8 cellular contexts compared by ENCODE assay signal in the genomic region with DNA sequence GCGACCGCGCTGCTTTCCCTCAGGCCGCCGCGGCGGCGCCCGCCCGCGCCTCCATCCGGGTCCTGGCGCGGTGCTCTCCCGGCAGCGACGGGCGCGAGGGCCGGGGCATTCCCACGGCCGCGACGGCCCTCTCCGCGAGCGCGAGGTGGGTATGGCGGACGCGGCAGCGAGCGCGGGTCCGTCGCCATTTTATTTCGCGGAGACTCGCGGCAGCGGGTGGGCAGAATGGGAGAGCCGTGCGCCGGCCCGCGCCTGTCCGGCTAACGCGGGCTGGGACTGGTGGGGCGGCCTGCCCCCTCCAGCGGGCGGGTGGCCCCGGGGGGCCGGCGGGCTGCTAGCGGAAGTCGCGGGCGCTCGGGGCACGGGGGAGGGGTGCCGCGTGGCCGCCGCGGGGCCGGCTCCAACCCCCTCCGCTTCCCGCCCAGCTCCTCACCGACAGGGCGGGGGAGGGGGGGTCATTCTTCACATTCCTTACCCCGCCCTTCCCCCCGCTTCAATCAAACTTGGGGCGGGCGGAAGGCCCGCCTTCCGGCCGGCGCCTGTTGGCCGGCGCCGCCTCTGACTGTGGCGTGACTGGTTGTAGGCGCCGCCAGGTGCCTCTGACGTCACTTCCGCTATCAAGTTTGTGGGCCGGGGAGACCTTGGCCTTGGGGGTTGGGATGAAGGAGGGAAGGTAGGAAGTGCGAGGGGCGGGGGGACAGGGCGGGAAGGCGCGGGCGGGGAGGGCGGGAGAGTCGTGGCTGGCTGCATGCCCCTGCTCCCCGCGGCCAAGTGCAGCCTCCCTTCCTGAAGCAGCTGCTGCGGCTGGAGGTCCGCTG.
A peak's percentile ranks its signal among the peaks of the same experiment; 100 is the strongest.
DNase-seq lines count a peak whose midpoint lies in the region; ATAC-seq and TF ChIP-seq lines count a peak whose summit lies in the region.

No MANE protein-coding gene starts in this region.

- H3K4me3 ChIP-seq in upper lobe of right lung = peak overlapping the region; percentile 69

- no peak for TF ChIP-seq CTCF in GM13976 (IDR thresholded peaks at IDR 0.05; ENCODE audit: borderline replicate concordance, control extremely low read depth, extremely low read depth, insufficient read depth, missing control alignments)
- peak; percentile 20 for TF ChIP-seq CTCF in upper lobe of right lung (IDR thresholded peaks at IDR 0.05)

- in situ Hi-C loops in GM13976 (cut with MboI; ENCODE audit: low sequenced_read_pairs, unreplicated experiment) = no loop called here

- H3K27me3 ChIP-seq in upper lobe of right lung = no peaks in the 10 kb centered on the region

- peaks cover 40% of the 10 kb centered on the region for H3K4me1 ChIP-seq in upper lobe of right lung

- intact Hi-C loops in left cardiac atrium (cut with DNase I) = loop anchor here in 1 of 2 donors (10.0 kb wide), 1 partner anchor 1338 kb away; no protein-coding TSS in a partner anchor
- intact Hi-C loops in posterior vena cava (cut with DNase I) = no loop called here
- intact Hi-C loops in upper lobe of right lung (cut with DNase I) = no loop called here

- DNase-seq in GM13976 (ENCODE audit: low spot score) (peak; percentile 94), NCI-H1436 treated with DMSO at 0.1 percent for 48 hours (lab: John Stamatoyannopoulos, UW) (peak; percentile 86), T follicular helper cell (ENCODE audit: low read depth) (peak; percentile 92), amniotic epithelial cell (ENCODE audit: low read depth) (peak; percentile 99), left cardiac atrium (peak; percentile 98), posterior vena cava (ENCODE audit: low spot score) (peak; percentile 99), upper lobe of right lung (peak; percentile 98)

- peaks cover 5% of the 10 kb centered on the region for H3K36me3 ChIP-seq in upper lobe of right lung

- ATAC-seq in HG02852 (IDR thresholded peaks at IDR 0.05; ENCODE audit: unreplicated experiment) (peak; percentile 65), left cardiac atrium (peak; percentile 87 to 88), upper lobe of right lung (peak; percentile 86)

- H3K9me3 ChIP-seq in upper lobe of right lung = no peaks in the 10 kb centered on the region

- peak overlapping the region; percentile 99 for H3K27ac ChIP-seq in upper lobe of right lung

Comparison
In these comparisons a context has a peak if more than half of its experiments do, and no peak if none do; other contexts are left out.
1. Peak in every context shown above with its lines: DNase-seq, ATAC-seq, H3K4me3 ChIP-seq and H3K27ac ChIP-seq.